7 cellular contexts compared by ENCODE assay signal in the genomic region with DNA sequence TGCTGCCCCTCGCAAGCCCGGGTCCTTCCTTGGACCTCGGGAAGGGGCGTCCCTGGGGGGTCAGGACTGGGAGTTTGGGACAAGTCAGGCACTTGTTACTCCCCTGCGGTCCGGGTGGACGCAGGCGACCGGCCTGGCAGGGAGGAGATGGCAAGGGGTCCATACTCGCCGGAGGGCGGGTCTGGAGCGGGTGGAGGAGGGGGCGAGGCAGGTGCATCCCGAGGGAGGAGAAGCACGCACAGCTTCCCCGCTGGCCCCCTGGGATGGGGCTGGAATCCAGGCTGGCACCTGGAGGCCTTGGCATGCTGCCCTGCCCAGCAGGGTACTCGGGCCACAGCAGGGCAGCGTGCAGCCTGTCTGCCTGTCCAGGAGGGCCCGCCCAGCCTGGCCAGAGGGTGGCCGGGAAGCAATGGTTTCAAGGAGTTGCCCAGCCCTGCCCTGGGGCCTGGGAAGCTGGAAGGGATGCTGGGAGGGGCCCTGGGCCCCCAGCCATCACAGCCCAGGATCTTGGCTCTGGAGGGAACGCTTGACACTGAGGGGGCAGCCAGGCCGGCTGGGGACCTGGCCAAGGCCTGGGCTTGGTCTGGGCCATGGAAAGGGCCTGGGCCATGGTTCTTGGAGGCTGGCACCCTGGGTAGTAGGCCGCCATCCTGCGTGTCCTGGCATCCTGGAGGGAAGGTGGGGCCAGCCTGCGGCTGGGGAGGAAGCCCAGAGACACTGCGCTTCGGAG. TPM values are rescaled to one million over a fixed set of nuclear protein-coding genes. Genes with fewer than 3 reads are reported as not detected.
DNase-seq lines count a peak whose midpoint lies in the region; ATAC-seq and TF ChIP-seq lines count a peak whose summit lies in the region.

No MANE protein-coding gene starts in this region.

- H3K9me2 ChIP-seq in OCI-LY1 (ENCODE audit: low read depth, low read length) (no peaks in the 10 kb centered on the region), neural cell (ENCODE audit: insufficient read depth, low read length) (no peaks in the 10 kb centered on the region)

- H3K27me3 ChIP-seq in OCI-LY1 (ENCODE audit: insufficient read depth, low read length) = peaks cover 16% of the 10 kb centered on the region; the same call in 1 of the 2 replicates
- no peaks in the 10 kb centered on the region for H3K27me3 ChIP-seq in neural cell (ENCODE audit: insufficient read depth, low read depth, low read length)

- no peaks in the 10 kb centered on the region for H3F3A ChIP-seq in OCI-LY1 (ENCODE audit: insufficient read depth, low read length)
- no peaks in the 10 kb centered on the region for H3F3A ChIP-seq in neural cell (ENCODE audit: insufficient read depth, low read length, poor library complexity, severe bottlenecking)

- H3K4me1 ChIP-seq in OCI-LY1 (ENCODE audit: insufficient read depth, low read length, severe bottlenecking) = peaks cover 13% of the 10 kb centered on the region

- H3K79me2 ChIP-seq in OCI-LY1 (ENCODE audit: insufficient read depth, low read length) = no peaks in the 10 kb centered on the region
- H3K79me2 ChIP-seq in neural cell (replicated peaks; ENCODE audit: insufficient read depth, low read length) = peaks cover 52% of the 10 kb centered on the region

- H3K27ac ChIP-seq in OCI-LY1 (ENCODE audit: low read depth, low read length, poor library complexity, severe bottlenecking) (no peak overlapping the region), neural cell (ENCODE audit: low read length) (peak overlapping the region; percentile 31)

- TF ChIP-seq CTCF in OCI-LY1 (IDR thresholded peaks at IDR 0.05; ENCODE audit: low read length) = no peak
- peak; percentile 1 for TF ChIP-seq CTCF in epithelial cell of proximal tubule (conservative IDR thresholded peaks at IDR 0.05; ENCODE audit: low read depth, low read length)
- no peak for TF ChIP-seq CTCF in neural cell (IDR thresholded peaks at IDR 0.05; ENCODE audit: poor library complexity, severe bottlenecking)

- no peak for TF ChIP-seq RAD21 in neural cell (conservative IDR thresholded peaks at IDR 0.05)

- no peak for TF ChIP-seq EP300 in neural cell (conservative IDR thresholded peaks at IDR 0.05; ENCODE audit: poor library complexity, severe bottlenecking)

- H3K36me3 ChIP-seq in OCI-LY1 (ENCODE audit: insufficient read depth, low read length) (no peaks in the 10 kb centered on the region), neural cell (ENCODE audit: insufficient read depth, low read length) (no peaks in the 10 kb centered on the region)

- H3K4me2 ChIP-seq in OCI-LY1 (ENCODE audit: low read length) = peak overlapping the region; percentile 65; the same call in 1 of the 2 replicates
- peak overlapping the region; percentile 80 for H3K4me2 ChIP-seq in neural cell (ENCODE audit: low read length)

- no peaks in the 10 kb centered on the region for H4K20me1 ChIP-seq in OCI-LY1 (ENCODE audit: insufficient read depth, low read length)
- H4K20me1 ChIP-seq in neural cell (ENCODE audit: insufficient read depth) = no peaks in the 10 kb centered on the region

- H3K4me3 ChIP-seq in OCI-LY1 (ENCODE audit: low read depth, low read length, poor library complexity, severe bottlenecking) (peak overlapping the region; percentile 41), epithelial cell of proximal tubule (ENCODE audit: low read depth, low read length) (peak overlapping the region; percentile 78), neural cell (ENCODE audit: low read length) (peak overlapping the region; percentile 96)

- no peak overlapping the region for H2AFZ ChIP-seq in OCI-LY1 (ENCODE audit: low read length)
- no peak overlapping the region for H2AFZ ChIP-seq in neural cell (ENCODE audit: low read depth, low read length)

- no peaks in the 10 kb centered on the region for H3K9me3 ChIP-seq in OCI-LY1 (ENCODE audit: low read length)
- H3K9me3 ChIP-seq in neural cell (ENCODE audit: low read length) = no peaks in the 10 kb centered on the region

- ATAC-seq in HG03196 (IDR thresholded peaks at IDR 0.05; ENCODE audit: unreplicated experiment) (no peak), HG03460 (IDR thresholded peaks at IDR 0.05; ENCODE audit: unreplicated experiment) (no peak)

- DNase-seq in GOT3 (lab: John Stamatoyannopoulos, UW) (peak; percentile 36), epithelial cell of proximal tubule (ENCODE audit: low read depth) (no peak), NCI-H524 treated with DMSO at 0.1 percent for 48 hours (lab: John Stamatoyannopoulos, UW) (no peak)

- H3K9ac ChIP-seq in OCI-LY1 (ENCODE audit: low read length) = no peak overlapping the region
- peak overlapping the region; percentile 79 for H3K9ac ChIP-seq in neural cell (ENCODE audit: low read length)

TF ChIP-seq in neural cell, 6 proteins besides CTCF, POLR2A, EP300 and RAD21:
- TF ChIP-seq POLR2AphosphoS5 (IDR thresholded peaks at IDR 0.05) = no peak

RNA-seq across cellular contexts. Expression of a gene that starts 1.0 kb away (rescaled TPM):
- 2.2 and 4.6 TPM in 2 replicates for total RNA-seq in epithelial cell of proximal tubule
- polyA plus RNA-seq in neural cell = 2.6 and 3.2 TPM in 2 replicates
- polyA minus RNA-seq in neural cell = 5.9 and 7.8 TPM in 2 replicates

RNA-seq across cellular contexts. Expression of a gene that starts 34.2 kb away (rescaled TPM):
- total RNA-seq in epithelial cell of proximal tubule = 75.1 and 87.4 TPM in 2 replicates
- polyA plus RNA-seq in neural cell = 125 and 145 TPM in 2 replicates
- 21.2 and 29.5 TPM in 2 replicates for polyA minus RNA-seq in neural cell

RNA-seq across cellular contexts. Expression of a gene that starts 44.1 kb away (rescaled TPM):
- 4.0 and 10.5 TPM in 2 replicates for total RNA-seq in epithelial cell of proximal tubule
- 4.4 and 6.3 TPM in 2 replicates for polyA plus RNA-seq in neural cell
- polyA minus RNA-seq in neural cell = 6.8 and 11.2 TPM in 2 replicates

RNA-seq across cellular contexts. Expression of a gene that starts 54.8 kb away (rescaled TPM):
- 19.0 and 33.7 TPM in 2 replicates for total RNA-seq in epithelial cell of proximal tubule
- 0.32 and 0.57 TPM in 2 replicates for polyA plus RNA-seq in neural cell
- 0.46 and 0.49 TPM in 2 replicates for polyA minus RNA-seq in neural cell

Comparison
In these comparisons a context has a peak if more than half of its experiments do, and no peak if none do; other contexts are left out.
1. H3K4me3 ChIP-seq: peak in every context shown above with its lines; median percentile 96 in neural cell; 78 in epithelial cell of proximal tubule; 41 in OCI-LY1.